ENCODE assay signal across 1 cellular context in the genomic region with DNA sequence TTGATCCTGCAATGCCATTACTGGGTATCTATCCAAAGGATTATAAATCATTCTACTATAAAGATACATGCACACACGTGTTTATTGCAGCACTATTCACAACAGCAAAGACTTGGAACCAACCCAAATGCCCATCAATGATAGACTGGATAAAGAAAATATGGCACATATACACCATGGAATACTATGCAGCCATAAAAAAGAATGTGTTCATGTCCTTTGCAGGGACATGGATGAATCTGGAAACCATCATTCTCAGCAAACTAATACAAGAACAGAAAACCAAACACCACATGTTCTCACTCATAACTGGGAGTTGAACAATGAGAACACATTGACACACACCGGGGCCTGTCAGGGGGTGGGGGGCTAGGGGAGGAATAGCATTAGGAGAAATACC. TPM values are rescaled to one million over a fixed set of nuclear protein-coding genes. Genes with fewer than 3 reads are reported as not detected.
"Had no signal": no experiment of that assay in that cellular context is flagged by ENCODE, and none has a peak within 500 bp of the region (broad histone marks: within the 10 kb centered on the region; RNA-seq: fewer than 3 reads in every experiment).

No MANE protein-coding gene starts in this region.

RNA-seq across cellular contexts. Expression of a gene that starts 4.9 kb away (rescaled TPM):
- total RNA-seq: G401 had no signal

RNA-seq across cellular contexts. Expression of a gene that starts 26.7 kb away (rescaled TPM):
- total RNA-seq: G401 had no signal
